In the genomic region with DNA sequence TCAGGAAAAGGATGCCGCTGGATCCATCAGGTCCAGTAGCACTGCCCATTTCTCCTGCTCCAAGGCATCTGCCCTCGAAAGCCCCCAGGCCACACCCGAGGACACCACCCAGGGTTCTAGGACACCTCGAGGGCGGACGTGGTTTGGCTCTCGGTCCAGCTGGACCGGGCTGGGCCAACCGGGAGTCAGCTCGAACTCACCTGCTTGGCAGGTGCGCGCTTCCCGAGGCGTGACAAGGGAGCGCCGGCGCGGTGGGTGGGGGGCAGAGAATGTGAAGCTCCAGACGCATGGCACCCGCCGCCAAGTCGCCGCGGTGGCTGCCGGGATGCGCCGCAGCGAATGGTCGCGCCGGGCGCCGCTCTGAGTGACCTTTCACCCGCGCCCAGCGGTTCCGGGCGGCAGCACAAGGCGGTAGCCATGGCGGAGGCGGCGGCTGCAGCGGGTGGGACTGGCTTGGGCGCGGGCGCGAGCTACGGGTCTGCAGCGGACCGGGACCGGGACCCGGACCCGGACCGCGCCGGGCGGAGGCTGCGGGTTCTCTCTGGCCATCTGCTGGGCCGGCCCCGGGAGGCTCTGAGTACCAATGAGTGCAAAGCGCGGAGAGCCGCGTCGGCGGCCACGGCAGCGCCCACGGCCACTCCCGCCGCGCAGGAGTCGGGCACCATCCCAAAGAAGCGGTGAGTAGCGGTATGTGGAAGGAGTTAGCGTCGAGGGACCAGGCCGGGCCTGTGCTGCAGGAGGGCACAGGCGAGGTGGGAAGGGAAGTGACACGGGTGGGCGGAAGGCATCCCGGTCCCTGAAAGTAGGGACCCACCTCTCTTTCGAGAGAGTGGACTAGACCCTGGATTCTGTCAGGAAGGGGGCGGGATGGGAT, we compare ENCODE assay signal across 8 cellular contexts. TPM values are rescaled to one million over a fixed set of nuclear protein-coding genes. Genes with fewer than 3 reads are reported as not detected.
DNase-seq lines count a peak whose midpoint lies in the region; ATAC-seq and TF ChIP-seq lines count a peak whose summit lies in the region.

AGPS (plus strand) TSS at position 401 of the 874 bp plus-strand sequence; CDS start at position 418, 17 bp downstream.

- H3K4me3 Mint-ChIP-seq in natural killer cell treated with Interleukin-12 subunit alpha and Interleukin-12 subunit beta and Interleukin-15 and Interleukin-18, amount 100 ng/mL, for 72 hours: peak within 1 kb of the TSS; percentile 95

- peaks cover 10% of the 10 kb centered on the region for H3K36me3 Mint-ChIP-seq in natural killer cell treated with Interleukin-12 subunit alpha and Interleukin-12 subunit beta and Interleukin-15 and Interleukin-18, amount 100 ng/mL, for 72 hours

- H3K27ac Mint-ChIP-seq in natural killer cell treated with Interleukin-12 subunit alpha and Interleukin-12 subunit beta and Interleukin-15 and Interleukin-18, amount 100 ng/mL, for 72 hours: peak within 1 kb of the TSS; percentile 88 to 96

- H3K4me3 ChIP-seq in fibroblast of mammary gland (ENCODE audit: control insufficient read depth, low read depth, low read length): peak within 1 kb of the TSS; percentile 70

- peaks cover 41 to 56% of the 10 kb centered on the region in 2 donors for H3K4me1 Mint-ChIP-seq in natural killer cell treated with Interleukin-12 subunit alpha and Interleukin-12 subunit beta and Interleukin-15 and Interleukin-18, amount 100 ng/mL, for 72 hours (ENCODE audit: low read depth in 2 of 2)

- DNase-seq in DMS 273 (lab: John Stamatoyannopoulos, UW; ENCODE audit: unreplicated experiment) (peak; percentile 82), HUDEP-2 (lab: John Stamatoyannopoulos, UW; ENCODE audit: unreplicated experiment in 76 of 76) (peak in 74 of 76 experiments; percentile 10 to 86 (median 62)), activated T-helper 1 cell treated with Interleukin-2 at 50 U/mL for 16 hours (ENCODE audit: low read depth) (peak; percentile 62), fibroblast of mammary gland (ENCODE audit: low read depth) (peak; percentile 55)
- DNase-seq in natural killer cell treated with Interleukin-12 subunit alpha and Interleukin-12 subunit beta and Interleukin-15 and Interleukin-18, amount 100 ng/mL, for 72 hours (ENCODE audit: low spot score): peak; percentile 84
- DNase-seq in stimulated activated naive CD8-positive, alpha-beta T cell treated with anti-CD3 and anti-CD28 coated beads, Interleukin-15, Interleukin-2, amounts not matched to agents 100 U/mL and 50 U/mL, for 24 hours: peak; percentile 84

- no peaks in the 10 kb centered on the region for H3K27me3 Mint-ChIP-seq in natural killer cell treated with Interleukin-12 subunit alpha and Interleukin-12 subunit beta and Interleukin-15 and Interleukin-18, amount 100 ng/mL, for 72 hours

- TF ChIP-seq CTCF in fibroblast of mammary gland (conservative IDR thresholded peaks at IDR 0.05; ENCODE audit: control insufficient read depth, insufficient read depth, low read depth, low read length): no peak

- ATAC-seq in GM21390 (IDR thresholded peaks at IDR 0.05; ENCODE audit: unreplicated experiment): peak; percentile 93
- peak; percentile 96 to 97 for ATAC-seq in natural killer cell treated with Interleukin-12 subunit alpha and Interleukin-12 subunit beta and Interleukin-15 and Interleukin-18, amount 100 ng/mL, for 72 hours
- ATAC-seq in stimulated activated naive CD8-positive, alpha-beta T cell treated with anti-CD3 and anti-CD28 coated beads, Interleukin-15, Interleukin-2, amounts not matched to agents 100 U/mL and 50 U/mL, for 24 hours: peak; percentile 90

- H3K9me3 Mint-ChIP-seq in natural killer cell treated with Interleukin-12 subunit alpha and Interleukin-12 subunit beta and Interleukin-15 and Interleukin-18, amount 100 ng/mL, for 72 hours: no peaks in the 10 kb centered on the region

TF ChIP-seq in PFSK-1, 5 proteins besides CTCF, POLR2A, EP300 and RAD21:
- no peak for TF ChIP-seq REST (IDR thresholded peaks at IDR 0.05; ENCODE audit: insufficient read depth in 1 of 2, low read depth in 2 of 2, low read length in 2 of 2)
- TF ChIP-seq TAF1 (IDR thresholded peaks at IDR 0.05; ENCODE audit: borderline replicate concordance, insufficient read depth, low read length): peak; percentile 66; the same call in 1 of the 2 replicates
- peak; percentile 76 for TF ChIP-seq POLR2AphosphoS5 (IDR thresholded peaks at IDR 0.05; ENCODE audit: low read depth, low read length)
- peak; percentile 91 for TF ChIP-seq FOXP2 (optimal IDR thresholded peaks at IDR 0.05; ENCODE audit: borderline replicate concordance, extremely low read depth, extremely low read length, insufficient read depth)

RNA-seq across cellular contexts. Expression of gene AGPS, which starts in this region (rescaled TPM):
- polyA plus RNA-seq in PFSK-1 (2012; ENCODE audit: insufficient read length, low read depth): 46.5 TPM
- total RNA-seq in natural killer cell treated with Interleukin-12 subunit alpha and Interleukin-12 subunit beta and Interleukin-15 and Interleukin-18, amount 100 ng/mL, for 72 hours: 10 to 100 TPM; 54.3 to 62.2 TPM

Comparison
In these comparisons a context has a peak if more than half of its experiments do, and no peak if none do; other contexts are left out.
1. Peak in every context shown above with its lines: DNase-seq, ATAC-seq and H3K4me3 ChIP-seq.